In the genomic region with DNA sequence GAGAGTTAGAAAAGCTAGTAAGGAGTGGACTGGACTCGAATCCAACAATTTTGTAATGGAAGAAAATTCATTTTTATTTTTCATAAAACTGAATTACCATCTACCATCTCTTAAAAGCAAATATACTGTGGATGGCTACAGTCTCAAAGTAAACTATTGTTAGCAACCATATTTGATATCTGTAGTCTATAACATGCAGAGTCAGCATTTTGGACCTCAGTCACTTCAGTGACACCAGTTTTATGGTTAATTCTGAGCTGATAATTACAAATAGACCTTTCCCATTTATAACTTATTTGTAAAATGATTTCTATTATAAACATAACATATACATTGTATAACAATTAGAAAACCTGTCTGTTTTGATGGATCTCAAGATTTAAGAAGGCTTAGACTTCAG, we compare ENCODE assay signal across 19 cellular contexts. TPM values are rescaled to one million over a fixed set of nuclear protein-coding genes. Genes with fewer than 3 reads are reported as not detected.
A peak's percentile ranks its signal among the peaks of the same experiment; 100 is the strongest.
DNase-seq lines count a peak whose midpoint lies in the region; ATAC-seq and TF ChIP-seq lines count a peak whose summit lies in the region.
"Had no signal": no experiment of that assay in that cellular context is flagged by ENCODE, and none has a peak within 500 bp of the region (broad histone marks: within the 10 kb centered on the region; RNA-seq: fewer than 3 reads in every experiment).

No MANE protein-coding gene starts in this region.

- CTCF ChIA-PET in Caco-2 (lab: Charles Lee) = interaction anchor here (0.6 kb wide), 1 partner anchor 107 kb away, joined by 5 read pairs; no protein-coding TSS in a partner anchor

- H3K9me3 Mint-ChIP-seq in CD4-positive, CD25-positive, alpha-beta regulatory T cell = no peaks in the 10 kb centered on the region
- peaks cover 12% of the 10 kb centered on the region for H3K9me3 Mint-ChIP-seq in Caco-2 (ENCODE audit: unreplicated experiment)
- no peaks in the 10 kb centered on the region for H3K9me3 Mint-ChIP-seq in activated T-helper 1 cell treated with anti-CD3 and anti-CD28 coated beads, Interleukin-12 subunit alpha, Interleukin-12 subunit beta, Interleukin-2, Interleukin-4 antibody, amounts not matched to agents 30 ng/mL and 10 ng/mL and 1 ng/mL, durations not matched to agents 14 hours and 24 hours and 36 hours
- H3K9me3 Mint-ChIP-seq in naive B cell = no peaks in the 10 kb centered on the region

- no peak for TF ChIP-seq EP300 in tibial nerve (IDR thresholded peaks at IDR 0.05)

- H3K27me3 Mint-ChIP-seq in CD4-positive, CD25-positive, alpha-beta regulatory T cell = peaks cover 4% of the 10 kb centered on the region
- H3K27me3 Mint-ChIP-seq in Caco-2 (ENCODE audit: insufficient read depth, unreplicated experiment) = no peaks in the 10 kb centered on the region
- peaks cover 7% of the 10 kb centered on the region for H3K27me3 Mint-ChIP-seq in activated T-helper 1 cell treated with anti-CD3 and anti-CD28 coated beads, Interleukin-12 subunit alpha, Interleukin-12 subunit beta, Interleukin-2, Interleukin-4 antibody, amounts not matched to agents 30 ng/mL and 10 ng/mL and 1 ng/mL, durations not matched to agents 14 hours and 24 hours and 36 hours (ENCODE audit: insufficient read depth)
- no peaks in the 10 kb centered on the region for H3K27me3 Mint-ChIP-seq in naive B cell

- no peak overlapping the region for H3K27ac ChIP-seq in CD4-positive, CD25-positive, alpha-beta regulatory T cell (ENCODE audit: insufficient read depth, low read length, poor library complexity, severe bottlenecking)
- no peak overlapping the region for H3K27ac ChIP-seq in tibial artery
- H3K27ac ChIP-seq in tibial nerve = no peak overlapping the region

- H3K9me3 ChIP-seq in CD4-positive, CD25-positive, alpha-beta regulatory T cell (ENCODE audit: control insufficient read depth in 2 of 2, low read length in 2 of 2) = no peaks in the 10 kb centered on the region
- H3K9me3 ChIP-seq in Caco-2 (peaks cover 12% of the 10 kb centered on the region), tibial artery (no peaks in the 10 kb centered on the region), tibial nerve (no peaks in the 10 kb centered on the region)
- H3K9me3 ChIP-seq: colonic mucosa, stomach had no signal

- BruUV-seq in Caco-2 (replicated peaks; lab: Mats Ljungman, UMichigan) = no TSS peak

- peak overlapping the region; percentile 87 to 98 (median 94) for H3K4me3 Mint-ChIP-seq in CD4-positive, CD25-positive, alpha-beta regulatory T cell
- H3K4me3 Mint-ChIP-seq in Caco-2 (ENCODE audit: unreplicated experiment) (peak overlapping the region; percentile 98), naive B cell (peak overlapping the region in 7 of 8 donors; percentile 36 to 95 (median 73))
- peak overlapping the region; percentile 90 for H3K4me3 Mint-ChIP-seq in activated T-helper 1 cell treated with anti-CD3 and anti-CD28 coated beads, Interleukin-12 subunit alpha, Interleukin-12 subunit beta, Interleukin-2, Interleukin-4 antibody, amounts not matched to agents 30 ng/mL and 10 ng/mL and 1 ng/mL, durations not matched to agents 14 hours and 24 hours and 36 hours

- DNase-seq in CD4-positive, CD25-positive, alpha-beta regulatory T cell = no peak
- DNase-seq in Caco-2 = no peak
- DNase-seq in activated T-helper 1 cell treated with anti-CD3 and anti-CD28 coated beads, Interleukin-12 subunit alpha, Interleukin-12 subunit beta, Interleukin-2, Interleukin-4 antibody, amounts not matched to agents 30 ng/mL and 10 ng/mL and 1 ng/mL, durations not matched to agents 14 hours and 24 hours and 36 hours (ENCODE audit: low spot score) = no peak
- no peak for DNase-seq in naive B cell
- DNase-seq in tibial artery = no peak
- DNase-seq in tibial nerve (ENCODE audit: low spot score in 2 of 2) = no peak
- DNase-seq: amygdala, colonic mucosa, COR-L47, GF-D8, head of caudate nucleus, KG1, NCI-H1436 treated with DMSO at 0.1 percent for 48 hours, NCI-H524, stomach had no signal

- no peak for ATAC-seq in CD4-positive, CD25-positive, alpha-beta regulatory T cell (ENCODE audit: low read depth in 2 of 2)
- ATAC-seq in naive B cell (ENCODE audit: low read depth in 2 of 2) = no peak
- ATAC-seq in GM21515 (IDR thresholded peaks at IDR 0.05; ENCODE audit: unreplicated experiment) = no peak
- ATAC-seq in GM18520 (IDR thresholded peaks at IDR 0.05; ENCODE audit: unreplicated experiment) = no peak
- ATAC-seq: sciatic nerve had no signal

- POLR2A ChIA-PET in Caco-2 (lab: Charles Lee) = interaction anchor here (0.9 kb wide), 1 partner anchor 136 kb away, joined by 3 read pairs; no protein-coding TSS in a partner anchor

- intact Hi-C loops in Caco-2 (cut with micrococcal nuclease; ENCODE audit: unreplicated experiment) (no loop called here), tibial artery (cut with DNase I; ENCODE audit: low total_unique reads) (no loop called here)
- intact Hi-C loops in activated T-helper 1 cell treated with anti-CD3 and anti-CD28 coated beads, Interleukin-12 subunit alpha, Interleukin-12 subunit beta, Interleukin-2, Interleukin-4 antibody, amounts not matched to agents 30 ng/mL and 10 ng/mL and 1 ng/mL, durations not matched to agents 14 hours and 24 hours and 36 hours (cut with micrococcal nuclease) = loop anchor here (10.0 kb wide), 1 partner anchor 346 kb away; no protein-coding TSS in a partner anchor

- H3K27ac Mint-ChIP-seq in CD4-positive, CD25-positive, alpha-beta regulatory T cell = peak overlapping the region in 1 of 3 donors; percentile 43
- H3K27ac Mint-ChIP-seq in Caco-2 (ENCODE audit: unreplicated experiment) (peak overlapping the region; percentile 79), naive B cell (peak overlapping the region in 2 of 6 donors; percentile 74 to 91)
- no peak overlapping the region for H3K27ac Mint-ChIP-seq in activated T-helper 1 cell treated with anti-CD3 and anti-CD28 coated beads, Interleukin-12 subunit alpha, Interleukin-12 subunit beta, Interleukin-2, Interleukin-4 antibody, amounts not matched to agents 30 ng/mL and 10 ng/mL and 1 ng/mL, durations not matched to agents 14 hours and 24 hours and 36 hours

- peaks cover 17% of the 10 kb centered on the region for H3K36me3 Mint-ChIP-seq in CD4-positive, CD25-positive, alpha-beta regulatory T cell
- H3K36me3 Mint-ChIP-seq in Caco-2 (ENCODE audit: insufficient read depth, unreplicated experiment) (peaks cover 83% of the 10 kb centered on the region), naive B cell (peaks cover 0 to 10% of the 10 kb centered on the region in 2 donors)
- peaks cover 22% of the 10 kb centered on the region for H3K36me3 Mint-ChIP-seq in activated T-helper 1 cell treated with anti-CD3 and anti-CD28 coated beads, Interleukin-12 subunit alpha, Interleukin-12 subunit beta, Interleukin-2, Interleukin-4 antibody, amounts not matched to agents 30 ng/mL and 10 ng/mL and 1 ng/mL, durations not matched to agents 14 hours and 24 hours and 36 hours (ENCODE audit: low read depth)

- peaks cover 25% of the 10 kb centered on the region for H3K4me1 ChIP-seq in CD4-positive, CD25-positive, alpha-beta regulatory T cell (ENCODE audit: control insufficient read depth, insufficient read depth, low read length, poor library complexity, severe bottlenecking)
- peaks cover 36% of the 10 kb centered on the region for H3K4me1 ChIP-seq in Caco-2
- H3K4me1 ChIP-seq in tibial artery = peaks cover 0 to 15% (median 11%) of the 10 kb centered on the region in 4 donors
- H3K4me1 ChIP-seq in tibial nerve = peaks cover 0 to 28% (median 10%) of the 10 kb centered on the region in 4 donors
- H3K4me1 ChIP-seq: colonic mucosa had no signal

- H3K27me3 ChIP-seq in CD4-positive, CD25-positive, alpha-beta regulatory T cell (ENCODE audit: control insufficient read depth, insufficient read depth, low read length) = peaks cover 2% of the 10 kb centered on the region
- H3K27me3 ChIP-seq in Caco-2 (replicated peaks; ENCODE audit: control insufficient read depth, insufficient read depth, low read length) = no peaks in the 10 kb centered on the region
- no peaks in the 10 kb centered on the region for H3K27me3 ChIP-seq in tibial artery
- no peaks in the 10 kb centered on the region for H3K27me3 ChIP-seq in tibial nerve
- H3K27me3 ChIP-seq: colonic mucosa, stomach had no signal

- H3K4me1 Mint-ChIP-seq in CD4-positive, CD25-positive, alpha-beta regulatory T cell = peaks cover 21 to 57% (median 45%) of the 10 kb centered on the region in 4 donors
- peaks cover 55% of the 10 kb centered on the region for H3K4me1 Mint-ChIP-seq in Caco-2 (ENCODE audit: low read depth, unreplicated experiment)
- peaks cover 55% of the 10 kb centered on the region for H3K4me1 Mint-ChIP-seq in activated T-helper 1 cell treated with anti-CD3 and anti-CD28 coated beads, Interleukin-12 subunit alpha, Interleukin-12 subunit beta, Interleukin-2, Interleukin-4 antibody, amounts not matched to agents 30 ng/mL and 10 ng/mL and 1 ng/mL, durations not matched to agents 14 hours and 24 hours and 36 hours (ENCODE audit: low read depth)
- peaks cover 30 to 55% (median 42%) of the 10 kb centered on the region in 3 donors for H3K4me1 Mint-ChIP-seq in naive B cell

- no peak for TF ChIP-seq CTCF in Caco-2 (IDR thresholded peaks at IDR 0.05; ENCODE audit: insufficient read depth in 1 of 2, low read depth in 1 of 2, low read length in 1 of 2, severe bottlenecking in 1 of 2, unreplicated experiment in 1 of 2)
- no peak for TF ChIP-seq CTCF in tibial artery (IDR thresholded peaks at IDR 0.05)
- no peak for TF ChIP-seq CTCF in tibial nerve (IDR thresholded peaks at IDR 0.05)

- no peak for TF ChIP-seq POLR2A in tibial nerve (IDR thresholded peaks at IDR 0.05)

- H3K36me3 ChIP-seq in CD4-positive, CD25-positive, alpha-beta regulatory T cell (ENCODE audit: control insufficient read depth, insufficient read depth, low read length) = peaks cover 3% of the 10 kb centered on the region
- no peaks in the 10 kb centered on the region for H3K36me3 ChIP-seq in Caco-2 (ENCODE audit: control insufficient read depth, insufficient read depth, low read length)
- no peaks in the 10 kb centered on the region for H3K36me3 ChIP-seq in tibial artery
- H3K36me3 ChIP-seq in tibial nerve = peaks cover 0 to 8% (median 0%) of the 10 kb centered on the region in 3 donors
- H3K36me3 ChIP-seq: colonic mucosa had no signal

- 79 to 94% methylated on average over 1 of the region's 1 CpG for WGBS in tibial nerve, 2 donors

- no peak overlapping the region for H3K4me3 ChIP-seq in CD4-positive, CD25-positive, alpha-beta regulatory T cell (ENCODE audit: low read depth, low read length)
- no peak overlapping the region for H3K4me3 ChIP-seq in Caco-2 (ENCODE audit: low read depth, low read length)
- H3K4me3 ChIP-seq in tibial artery = no peak overlapping the region
- H3K4me3 ChIP-seq in tibial nerve = no peak overlapping the region
- H3K4me3 ChIP-seq: colonic mucosa had no signal

RNA-seq across cellular contexts. Expression of a gene that starts 2.0 kb away (rescaled TPM):
- 24.0 TPM for total RNA-seq in CD4-positive, CD25-positive, alpha-beta regulatory T cell
- 10 to 100 TPM; 25.9 to 46.7 (median 35.8) TPM for polyA plus RNA-seq in CD4-positive, CD25-positive, alpha-beta regulatory T cell
- 162 and 179 TPM in 2 replicates for total RNA-seq in Caco-2 (2022)
- 43.1 and 43.3 TPM in 2 replicates for total RNA-seq in activated T-helper 1 cell treated with anti-CD3 and anti-CD28 coated beads, Interleukin-12 subunit alpha, Interleukin-12 subunit beta, Interleukin-2, Interleukin-4 antibody, amounts not matched to agents 30 ng/mL and 10 ng/mL and 1 ng/mL, durations not matched to agents 14 hours and 24 hours and 36 hours
- polyA plus RNA-seq in naive B cell (ENCODE audit: low read depth in 6 of 6) = 10 to 100 TPM; 13.5 to 27.8 (median 25.7) TPM
- total RNA-seq in tibial nerve = 10 to 100 TPM; 19.2 to 36.3 (median 28.0) TPM

RNA-seq across cellular contexts. Expression of a gene that starts 53.7 kb away (rescaled TPM):
- 18.0 TPM for total RNA-seq in CD4-positive, CD25-positive, alpha-beta regulatory T cell
- 10 to 100 TPM; 22.8 to 32.8 (median 28.7) TPM for polyA plus RNA-seq in CD4-positive, CD25-positive, alpha-beta regulatory T cell
- total RNA-seq in Caco-2 (2022) (9.5 and 10.2 TPM in 2 replicates), tibial nerve (10 to 100 TPM; 24.0 to 54.2 (median 50.0) TPM)
- total RNA-seq in activated T-helper 1 cell treated with anti-CD3 and anti-CD28 coated beads, Interleukin-12 subunit alpha, Interleukin-12 subunit beta, Interleukin-2, Interleukin-4 antibody, amounts not matched to agents 30 ng/mL and 10 ng/mL and 1 ng/mL, durations not matched to agents 14 hours and 24 hours and 36 hours = 9.7 and 10.4 TPM in 2 replicates
- polyA plus RNA-seq in naive B cell (ENCODE audit: low read depth in 6 of 6) = 10 to 100 TPM; 29.9 to 67.1 (median 39.5) TPM

RNA-seq across cellular contexts. Expression of a gene that starts 53.8 kb away (rescaled TPM):
- total RNA-seq in CD4-positive, CD25-positive, alpha-beta regulatory T cell = 0.25 TPM
- polyA plus RNA-seq in CD4-positive, CD25-positive, alpha-beta regulatory T cell = under 1 TPM in 1 of 4 donors, not detected in 3; 0.07 TPM
- 0.66 and 0.67 TPM in 2 replicates for total RNA-seq in Caco-2 (2022)
- 0.23 TPM in 1 of 2 replicates, not detected in the other for total RNA-seq in activated T-helper 1 cell treated with anti-CD3 and anti-CD28 coated beads, Interleukin-12 subunit alpha, Interleukin-12 subunit beta, Interleukin-2, Interleukin-4 antibody, amounts not matched to agents 30 ng/mL and 10 ng/mL and 1 ng/mL, durations not matched to agents 14 hours and 24 hours and 36 hours
- under 1 TPM in 2 of 6 donors, not detected in 4; 0.16 to 0.21 TPM for polyA plus RNA-seq in naive B cell (ENCODE audit: low read depth in 6 of 6)
- 1 to 10 TPM in 1 of 4 donors, under 1 TPM in 1, not detected in 2; 0.21 to 2.0 TPM for total RNA-seq in tibial nerve
- total RNA-seq: colonic mucosa, epithelial cell of proximal tubule had no signal
